Comparison of ENCODE assay signal across 1 cellular context in the genomic region with DNA sequence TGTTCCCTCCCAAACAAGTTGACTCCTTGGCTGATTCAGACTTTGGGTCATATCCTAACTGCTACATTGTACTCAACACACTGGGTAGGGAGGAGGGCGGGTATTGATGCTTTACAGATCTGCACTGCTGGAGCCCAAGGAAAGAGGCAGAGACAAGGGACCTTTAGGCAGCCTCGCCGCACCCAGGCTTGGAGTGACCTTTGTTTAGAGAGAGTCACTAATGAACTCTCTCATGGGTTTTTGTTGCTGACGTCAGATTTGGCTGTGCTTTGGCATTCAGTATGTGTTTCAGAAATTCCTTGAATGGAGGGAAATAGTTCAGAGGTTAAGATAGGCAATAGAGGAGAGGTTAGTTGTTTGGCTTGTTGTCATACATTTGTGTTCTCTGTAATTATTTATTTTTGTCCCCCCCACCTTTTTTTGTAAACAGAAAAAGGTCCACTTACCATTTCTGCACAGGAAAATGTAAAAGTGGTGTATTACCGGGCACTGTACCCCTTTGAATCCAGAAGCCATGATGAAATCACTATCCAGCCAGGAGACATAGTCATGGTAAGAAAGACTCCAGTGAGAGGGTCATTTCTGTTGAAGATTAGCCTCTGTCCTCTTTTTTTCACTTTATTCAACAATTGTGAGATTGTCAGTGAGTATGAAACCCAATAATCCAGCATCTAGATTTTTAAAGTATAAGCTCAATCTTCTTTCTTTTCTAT.
TF ChIP-seq lines count a peak whose summit lies in the region.

No MANE protein-coding gene starts in this region.

TF ChIP-seq in GM23338, 12 proteins besides CTCF, POLR2A, EP300 and RAD21 (continued from another document):
- TF ChIP-seq, protein P1, sequence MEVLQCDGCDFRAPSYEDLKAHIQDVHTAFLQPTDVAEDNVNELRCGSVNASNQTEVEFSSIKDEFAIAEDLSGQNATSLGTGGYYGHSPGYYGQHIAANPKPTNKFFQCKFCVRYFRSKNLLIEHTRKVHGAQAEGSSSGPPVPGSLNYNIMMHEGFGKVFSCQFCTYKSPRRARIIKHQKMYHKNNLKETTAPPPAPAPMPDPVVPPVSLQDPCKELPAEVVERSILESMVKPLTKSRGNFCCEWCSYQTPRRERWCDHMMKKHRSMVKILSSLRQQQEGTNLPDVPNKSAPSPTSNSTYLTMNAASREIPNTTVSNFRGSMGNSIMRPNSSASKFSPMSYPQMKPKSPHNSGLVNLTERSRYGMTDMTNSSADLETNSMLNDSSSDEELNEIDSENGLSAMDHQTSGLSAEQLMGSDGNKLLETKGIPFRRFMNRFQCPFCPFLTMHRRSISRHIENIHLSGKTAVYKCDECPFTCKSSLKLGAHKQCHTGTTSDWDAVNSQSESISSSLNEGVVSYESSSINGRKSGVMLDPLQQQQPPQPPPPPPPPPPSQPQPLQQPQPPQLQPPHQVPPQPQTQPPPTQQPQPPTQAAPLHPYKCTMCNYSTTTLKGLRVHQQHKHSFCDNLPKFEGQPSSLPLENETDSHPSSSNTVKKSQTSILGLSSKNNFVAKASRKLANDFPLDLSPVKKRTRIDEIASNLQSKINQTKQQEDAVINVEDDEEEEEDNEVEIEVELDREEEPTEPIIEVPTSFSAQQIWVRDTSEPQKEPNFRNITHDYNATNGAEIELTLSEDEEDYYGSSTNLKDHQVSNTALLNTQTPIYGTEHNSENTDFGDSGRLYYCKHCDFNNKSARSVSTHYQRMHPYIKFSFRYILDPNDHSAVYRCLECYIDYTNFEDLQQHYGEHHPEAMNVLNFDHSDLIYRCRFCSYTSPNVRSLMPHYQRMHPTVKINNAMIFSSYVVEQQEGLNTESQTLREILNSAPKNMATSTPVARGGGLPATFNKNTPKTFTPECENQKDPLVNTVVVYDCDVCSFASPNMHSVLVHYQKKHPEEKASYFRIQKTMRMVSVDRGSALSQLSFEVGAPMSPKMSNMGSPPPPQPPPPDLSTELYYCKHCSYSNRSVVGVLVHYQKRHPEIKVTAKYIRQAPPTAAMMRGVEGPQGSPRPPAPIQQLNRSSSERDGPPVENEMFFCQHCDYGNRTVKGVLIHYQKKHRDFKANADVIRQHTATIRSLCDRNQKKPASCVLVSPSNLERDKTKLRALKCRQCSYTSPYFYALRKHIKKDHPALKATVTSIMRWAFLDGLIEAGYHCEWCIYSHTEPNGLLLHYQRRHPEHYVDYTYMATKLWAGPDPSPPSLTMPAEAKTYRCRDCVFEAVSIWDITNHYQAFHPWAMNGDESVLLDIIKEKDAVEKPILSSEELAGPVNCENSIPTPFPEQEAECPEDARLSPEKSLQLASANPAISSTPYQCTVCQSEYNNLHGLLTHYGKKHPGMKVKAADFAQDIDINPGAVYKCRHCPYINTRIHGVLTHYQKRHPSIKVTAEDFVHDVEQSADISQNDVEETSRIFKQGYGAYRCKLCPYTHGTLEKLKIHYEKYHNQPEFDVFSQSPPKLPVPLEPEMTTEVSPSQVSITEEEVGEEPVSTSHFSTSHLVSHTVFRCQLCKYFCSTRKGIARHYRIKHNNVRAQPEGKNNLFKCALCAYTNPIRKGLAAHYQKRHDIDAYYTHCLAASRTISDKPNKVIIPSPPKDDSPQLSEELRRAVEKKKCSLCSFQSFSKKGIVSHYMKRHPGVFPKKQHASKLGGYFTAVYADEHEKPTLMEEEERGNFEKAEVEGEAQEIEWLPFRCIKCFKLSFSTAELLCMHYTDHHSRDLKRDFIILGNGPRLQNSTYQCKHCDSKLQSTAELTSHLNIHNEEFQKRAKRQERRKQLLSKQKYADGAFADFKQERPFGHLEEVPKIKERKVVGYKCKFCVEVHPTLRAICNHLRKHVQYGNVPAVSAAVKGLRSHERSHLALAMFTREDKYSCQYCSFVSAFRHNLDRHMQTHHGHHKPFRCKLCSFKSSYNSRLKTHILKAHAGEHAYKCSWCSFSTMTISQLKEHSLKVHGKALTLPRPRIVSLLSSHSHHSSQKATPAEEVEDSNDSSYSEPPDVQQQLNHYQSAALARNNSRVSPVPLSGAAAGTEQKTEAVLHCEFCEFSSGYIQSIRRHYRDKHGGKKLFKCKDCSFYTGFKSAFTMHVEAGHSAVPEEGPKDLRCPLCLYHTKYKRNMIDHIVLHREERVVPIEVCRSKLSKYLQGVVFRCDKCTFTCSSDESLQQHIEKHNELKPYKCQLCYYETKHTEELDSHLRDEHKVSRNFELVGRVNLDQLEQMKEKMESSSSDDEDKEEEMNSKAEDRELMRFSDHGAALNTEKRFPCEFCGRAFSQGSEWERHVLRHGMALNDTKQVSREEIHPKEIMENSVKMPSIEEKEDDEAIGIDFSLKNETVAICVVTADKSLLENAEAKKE (CRISPR knock-in tag; IDR thresholded peaks at IDR 0.05), result no peak
- TF ChIP-seq, protein P2, sequence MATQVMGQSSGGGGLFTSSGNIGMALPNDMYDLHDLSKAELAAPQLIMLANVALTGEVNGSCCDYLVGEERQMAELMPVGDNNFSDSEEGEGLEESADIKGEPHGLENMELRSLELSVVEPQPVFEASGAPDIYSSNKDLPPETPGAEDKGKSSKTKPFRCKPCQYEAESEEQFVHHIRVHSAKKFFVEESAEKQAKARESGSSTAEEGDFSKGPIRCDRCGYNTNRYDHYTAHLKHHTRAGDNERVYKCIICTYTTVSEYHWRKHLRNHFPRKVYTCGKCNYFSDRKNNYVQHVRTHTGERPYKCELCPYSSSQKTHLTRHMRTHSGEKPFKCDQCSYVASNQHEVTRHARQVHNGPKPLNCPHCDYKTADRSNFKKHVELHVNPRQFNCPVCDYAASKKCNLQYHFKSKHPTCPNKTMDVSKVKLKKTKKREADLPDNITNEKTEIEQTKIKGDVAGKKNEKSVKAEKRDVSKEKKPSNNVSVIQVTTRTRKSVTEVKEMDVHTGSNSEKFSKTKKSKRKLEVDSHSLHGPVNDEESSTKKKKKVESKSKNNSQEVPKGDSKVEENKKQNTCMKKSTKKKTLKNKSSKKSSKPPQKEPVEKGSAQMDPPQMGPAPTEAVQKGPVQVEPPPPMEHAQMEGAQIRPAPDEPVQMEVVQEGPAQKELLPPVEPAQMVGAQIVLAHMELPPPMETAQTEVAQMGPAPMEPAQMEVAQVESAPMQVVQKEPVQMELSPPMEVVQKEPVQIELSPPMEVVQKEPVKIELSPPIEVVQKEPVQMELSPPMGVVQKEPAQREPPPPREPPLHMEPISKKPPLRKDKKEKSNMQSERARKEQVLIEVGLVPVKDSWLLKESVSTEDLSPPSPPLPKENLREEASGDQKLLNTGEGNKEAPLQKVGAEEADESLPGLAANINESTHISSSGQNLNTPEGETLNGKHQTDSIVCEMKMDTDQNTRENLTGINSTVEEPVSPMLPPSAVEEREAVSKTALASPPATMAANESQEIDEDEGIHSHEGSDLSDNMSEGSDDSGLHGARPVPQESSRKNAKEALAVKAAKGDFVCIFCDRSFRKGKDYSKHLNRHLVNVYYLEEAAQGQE (IDR thresholded peaks at IDR 0.05; ENCODE audit: unreplicated experiment), result no peak
- TF ChIP-seq EZH2 (IDR thresholded peaks at IDR 0.05; ENCODE audit: low read depth, unreplicated experiment) (no peak), JUNB (IDR thresholded peaks at IDR 0.05; ENCODE audit: unreplicated experiment) (no peak), NANOG (IDR thresholded peaks at IDR 0.05; ENCODE audit: borderline replicate concordance) (no peak), ZNF331 (CRISPR knock-in tag; IDR thresholded peaks at IDR 0.05; ENCODE audit: low read depth) (no peak), POLR2AphosphoS5 (IDR thresholded peaks at IDR 0.05; ENCODE audit: low read depth) (no peak)
- TF ChIP-seq, protein P3, sequence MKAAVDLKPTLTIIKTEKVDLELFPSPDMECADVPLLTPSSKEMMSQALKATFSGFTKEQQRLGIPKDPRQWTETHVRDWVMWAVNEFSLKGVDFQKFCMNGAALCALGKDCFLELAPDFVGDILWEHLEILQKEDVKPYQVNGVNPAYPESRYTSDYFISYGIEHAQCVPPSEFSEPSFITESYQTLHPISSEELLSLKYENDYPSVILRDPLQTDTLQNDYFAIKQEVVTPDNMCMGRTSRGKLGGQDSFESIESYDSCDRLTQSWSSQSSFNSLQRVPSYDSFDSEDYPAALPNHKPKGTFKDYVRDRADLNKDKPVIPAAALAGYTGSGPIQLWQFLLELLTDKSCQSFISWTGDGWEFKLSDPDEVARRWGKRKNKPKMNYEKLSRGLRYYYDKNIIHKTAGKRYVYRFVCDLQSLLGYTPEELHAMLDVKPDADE (IDR thresholded peaks at IDR 0.05), result no peak
